ENCODE assay signal across 9 cellular contexts in the genomic region with DNA sequence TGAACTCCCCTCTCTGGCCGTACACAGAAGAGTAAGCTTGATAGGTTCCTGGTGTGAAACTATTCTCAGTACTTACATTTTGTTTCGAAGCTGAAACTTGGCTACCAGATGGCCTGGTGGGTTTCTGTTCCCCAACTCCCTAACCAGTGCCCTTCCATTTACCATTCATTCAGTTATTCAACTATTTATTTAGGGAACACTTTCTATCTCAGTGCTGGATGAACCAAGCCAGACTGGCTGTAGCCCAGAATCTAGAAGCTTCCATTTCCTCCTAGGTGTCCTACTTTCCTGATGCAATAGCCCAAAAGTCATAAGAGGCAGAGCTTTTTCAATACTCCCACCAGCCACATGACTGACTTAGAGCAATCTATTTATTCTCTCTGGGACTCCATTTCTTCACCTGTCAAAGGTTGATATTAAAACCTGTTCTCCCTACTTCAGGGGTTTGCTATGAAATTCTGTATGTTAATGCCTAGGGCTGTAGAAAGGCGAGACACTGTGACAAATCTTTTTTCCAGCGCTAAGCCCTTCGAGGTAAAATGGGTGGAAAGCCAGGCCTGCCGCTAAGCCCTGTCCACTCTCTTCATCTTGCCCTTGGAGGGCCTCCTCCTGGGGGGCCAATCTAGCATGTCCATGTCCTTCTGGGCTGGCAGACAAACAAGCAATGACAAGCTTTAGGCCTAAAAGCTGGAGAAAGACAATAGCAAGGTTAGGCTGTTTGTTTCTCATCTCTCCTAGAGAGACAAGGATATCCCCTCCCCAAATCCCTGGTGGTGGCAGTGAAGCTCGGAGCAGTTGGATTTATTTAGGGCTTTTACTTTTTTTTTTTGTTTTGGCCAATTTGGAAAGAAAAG. TPM values are rescaled to one million over a fixed set of nuclear protein-coding genes. Genes with fewer than 3 reads are reported as not detected.
DNase-seq lines count a peak whose midpoint lies in the region; ATAC-seq lines count a peak whose summit lies in the region.
"Had no signal": no experiment of that assay in that cellular context is flagged by ENCODE, and none has a peak within 500 bp of the region (broad histone marks: within the 10 kb centered on the region; RNA-seq: fewer than 3 reads in every experiment).

No MANE protein-coding gene starts in this region.

- ATAC-seq in GM21786 (IDR thresholded peaks at IDR 0.05; ENCODE audit: unreplicated experiment): peak; percentile 22
- ATAC-seq in activated naive CD8-positive, alpha-beta T cell treated with anti-CD3 and anti-CD28 coated beads, Interleukin-2, amount 10 ng/mL, durations not matched to agents 7 days and 5 days (ENCODE audit: low read depth): no peak
- ATAC-seq in natural killer cell treated with Interleukin-12 subunit alpha and Interleukin-12 subunit beta and Interleukin-15 and Interleukin-18, amount 100 ng/mL, for 72 hours: no peak
- no peak for ATAC-seq in GM21576 (IDR thresholded peaks at IDR 0.05; ENCODE audit: unreplicated experiment)
- ATAC-seq in GM18498 (IDR thresholded peaks at IDR 0.05; ENCODE audit: unreplicated experiment): no peak

- H3K9me3 ChIP-seq in BLaER1 treated with 17β-estradiol and CSF1 and Interleukin-3, amounts not matched to agents 10 nM and 100 nM (replicated peaks in 1 of 11): no peaks in the 10 kb centered on the region

- H3K27ac ChIP-seq in BLaER1 treated with 17β-estradiol and CSF1 and Interleukin-3, amounts not matched to agents 10 nM and 100 nM: peak overlapping the region; percentile 96 to 100 (median 98); a peak in 20 of 22 replicates

- H3K9ac ChIP-seq in BLaER1 treated with 17β-estradiol and CSF1 and Interleukin-3, amounts not matched to agents 10 nM and 100 nM: peak overlapping the region; percentile 51 to 95 (median 90); a peak in 21 of 22 replicates

- H3K36me3 Mint-ChIP-seq in activated naive CD8-positive, alpha-beta T cell treated with anti-CD3 and anti-CD28 coated beads, Interleukin-2, amount 10 ng/mL, durations not matched to agents 7 days and 5 days: peaks cover 2% of the 10 kb centered on the region
- no peaks in the 10 kb centered on the region for H3K36me3 Mint-ChIP-seq in natural killer cell treated with Interleukin-12 subunit alpha and Interleukin-12 subunit beta and Interleukin-15 and Interleukin-18, amount 100 ng/mL, for 72 hours

- H3K4me3 ChIP-seq in BLaER1 treated with 17β-estradiol and CSF1 and Interleukin-3, amounts not matched to agents 10 nM and 100 nM: peak overlapping the region in 3 of 10 experiments; percentile 34 to 63 (median 51); a peak in 5 of 20 replicates

- no peaks in the 10 kb centered on the region for H3K36me3 ChIP-seq in BLaER1 treated with 17β-estradiol and CSF1 and Interleukin-3, amounts not matched to agents 10 nM and 100 nM

- H3K27me3 ChIP-seq in BLaER1 treated with 17β-estradiol and CSF1 and Interleukin-3, amounts not matched to agents 10 nM and 100 nM: no peaks in the 10 kb centered on the region; a peak in 1 of 22 replicates

- no peaks in the 10 kb centered on the region for H3K27me3 Mint-ChIP-seq in activated naive CD8-positive, alpha-beta T cell treated with anti-CD3 and anti-CD28 coated beads, Interleukin-2, amount 10 ng/mL, durations not matched to agents 7 days and 5 days
- H3K27me3 Mint-ChIP-seq in natural killer cell treated with Interleukin-12 subunit alpha and Interleukin-12 subunit beta and Interleukin-15 and Interleukin-18, amount 100 ng/mL, for 72 hours: no peaks in the 10 kb centered on the region

- H3K4me3 Mint-ChIP-seq in activated naive CD8-positive, alpha-beta T cell treated with anti-CD3 and anti-CD28 coated beads, Interleukin-2, amount 10 ng/mL, durations not matched to agents 7 days and 5 days: peak overlapping the region; percentile 18
- peak overlapping the region; percentile 94 for H3K4me3 Mint-ChIP-seq in natural killer cell treated with Interleukin-12 subunit alpha and Interleukin-12 subunit beta and Interleukin-15 and Interleukin-18, amount 100 ng/mL, for 72 hours

- no peaks in the 10 kb centered on the region for H3K9me3 Mint-ChIP-seq in activated naive CD8-positive, alpha-beta T cell treated with anti-CD3 and anti-CD28 coated beads, Interleukin-2, amount 10 ng/mL, durations not matched to agents 7 days and 5 days
- no peaks in the 10 kb centered on the region for H3K9me3 Mint-ChIP-seq in natural killer cell treated with Interleukin-12 subunit alpha and Interleukin-12 subunit beta and Interleukin-15 and Interleukin-18, amount 100 ng/mL, for 72 hours

- H3K4me2 ChIP-seq in BLaER1 treated with 17β-estradiol and CSF1 and Interleukin-3, amounts not matched to agents 10 nM and 100 nM: peak overlapping the region; percentile 82 to 98 (median 94)

- H3K4me1 ChIP-seq in BLaER1 treated with 17β-estradiol and CSF1 and Interleukin-3, amounts not matched to agents 10 nM and 100 nM: peaks cover 86 to 97% (median 95%) of the 10 kb centered on the region in 10 experiments

- POLR2A ChIA-PET in activated naive CD8-positive, alpha-beta T cell treated with anti-CD3 and anti-CD28 coated beads, Interleukin-2, amount 10 ng/mL, durations not matched to agents 7 days and 5 days (lab: Charles Lee): interaction anchor here (0.7 to 18.0 kb wide), 8 partner anchors 8 to 117 kb away, joined by 3 to 238 read pairs (median 4); partner anchors contain the start of gene IRF2BPL

- DNase-seq in activated naive CD8-positive, alpha-beta T cell treated with anti-CD3 and anti-CD28 coated beads, Interleukin-2, amount 10 ng/mL, durations not matched to agents 7 days and 5 days: no peak
- DNase-seq in natural killer cell treated with Interleukin-12 subunit alpha and Interleukin-12 subunit beta and Interleukin-15 and Interleukin-18, amount 100 ng/mL, for 72 hours (ENCODE audit: low spot score): no peak
- DNase-seq in GM03348 (ENCODE audit: low spot score): no peak
- DNase-seq in activated CD8-positive, alpha-beta memory T cell treated with anti-CD3 and anti-CD28 coated beads for 24 hours: no peak
- DNase-seq: occipital lobe had no signal

- H3K4me1 Mint-ChIP-seq in activated naive CD8-positive, alpha-beta T cell treated with anti-CD3 and anti-CD28 coated beads, Interleukin-2, amount 10 ng/mL, durations not matched to agents 7 days and 5 days: peaks cover 67% of the 10 kb centered on the region
- peaks cover 79 to 83% of the 10 kb centered on the region in 2 donors for H3K4me1 Mint-ChIP-seq in natural killer cell treated with Interleukin-12 subunit alpha and Interleukin-12 subunit beta and Interleukin-15 and Interleukin-18, amount 100 ng/mL, for 72 hours (ENCODE audit: low read depth in 2 of 2)

- H4K20me1 ChIP-seq in BLaER1 treated with 17β-estradiol and CSF1 and Interleukin-3, amounts not matched to agents 10 nM and 100 nM: no peaks in the 10 kb centered on the region

- H3K27ac Mint-ChIP-seq in activated naive CD8-positive, alpha-beta T cell treated with anti-CD3 and anti-CD28 coated beads, Interleukin-2, amount 10 ng/mL, durations not matched to agents 7 days and 5 days: peak overlapping the region; percentile 99
- H3K27ac Mint-ChIP-seq in natural killer cell treated with Interleukin-12 subunit alpha and Interleukin-12 subunit beta and Interleukin-15 and Interleukin-18, amount 100 ng/mL, for 72 hours: peak overlapping the region; percentile 95 to 98

RNA-seq across cellular contexts. Expression of gene IRF2BPL, which starts 8.2 kb away (rescaled TPM):
- total RNA-seq in activated naive CD8-positive, alpha-beta T cell treated with anti-CD3 and anti-CD28 coated beads, Interleukin-2, amount 10 ng/mL, durations not matched to agents 7 days and 5 days: 10 to 100 TPM; 38.5 to 41.0 TPM
- 10 to 100 TPM; 18.0 to 28.9 TPM for total RNA-seq in natural killer cell treated with Interleukin-12 subunit alpha and Interleukin-12 subunit beta and Interleukin-15 and Interleukin-18, amount 100 ng/mL, for 72 hours
